In the genomic region with DNA sequence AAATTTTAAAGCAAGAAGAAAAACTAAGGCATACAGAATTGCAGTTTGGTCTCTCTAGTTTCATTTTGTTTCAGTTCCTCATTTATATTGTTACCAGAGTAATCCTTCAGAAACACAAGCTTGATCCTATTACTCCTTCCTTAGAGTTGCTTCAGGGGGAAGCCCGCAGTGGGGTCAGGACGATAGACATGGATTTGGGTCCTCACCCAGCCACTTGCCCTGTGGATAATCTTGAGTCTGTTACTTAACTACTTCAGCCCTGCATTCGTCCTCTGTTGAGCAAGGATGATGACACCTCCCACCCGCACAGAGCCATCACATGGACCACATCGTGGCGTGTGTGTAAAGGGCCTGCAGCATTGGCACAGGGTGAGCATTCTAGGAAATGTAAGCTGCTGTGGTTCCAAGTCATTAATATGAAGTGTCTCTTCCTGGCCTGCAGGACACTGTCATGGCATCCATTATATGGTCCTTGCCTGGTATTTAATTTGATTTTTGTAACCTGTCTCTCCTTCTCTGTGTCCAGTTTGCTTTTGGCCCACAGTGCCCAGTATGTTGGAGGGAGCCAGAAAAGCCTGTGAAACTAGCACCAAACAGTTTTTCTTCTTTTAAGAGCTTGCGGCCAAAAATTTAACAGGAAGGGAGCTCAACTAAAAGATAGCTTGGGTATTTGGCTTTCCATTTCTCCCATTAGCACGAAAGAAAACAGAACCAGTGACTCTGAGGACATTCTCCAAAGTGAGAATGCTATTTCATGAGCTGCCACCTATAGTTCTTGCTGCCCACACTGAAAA, we compare ENCODE assay signal across 9 cellular contexts.
DNase-seq lines count a peak whose midpoint lies in the region; ATAC-seq and TF ChIP-seq lines count a peak whose summit lies in the region.
"Had no signal": no experiment of that assay in that cellular context is flagged by ENCODE, and none has a peak within 500 bp of the region (broad histone marks: within the 10 kb centered on the region; RNA-seq: fewer than 3 reads in every experiment).

No MANE protein-coding gene starts in this region.

- CTCF ChIA-PET in activated B cell treated with CpG ODN at 0.5 μM for 24 hours (lab: Charles Lee) = interaction anchor here (1.1 kb wide), 1 partner anchor 27 kb away, joined by 3 read pairs; no protein-coding TSS in a partner anchor

- no peak overlapping the region for H3K27ac ChIP-seq in brain microvascular endothelial cell

- in situ Hi-C loops in GM13976 (cut with MboI; ENCODE audit: low sequenced_read_pairs, unreplicated experiment) (no loop called here), brain microvascular endothelial cell (cut with HindIII; ENCODE audit: low pct_ligation_motif_present, low sequenced_read_pairs) (no loop called here)

- ATAC-seq in HG02981 (IDR thresholded peaks at IDR 0.05; ENCODE audit: unreplicated experiment) (peak; percentile 52), activated B cell treated with CpG ODN at 0.5 μM for 24 hours (ENCODE audit: low read depth) (peak; percentile 52), GM21619 (IDR thresholded peaks at IDR 0.05; ENCODE audit: unreplicated experiment) (no peak)

- H3K4me3 ChIP-seq in brain microvascular endothelial cell (ENCODE audit: low read depth, low read length) = no peak overlapping the region

- POLR2A ChIA-PET in activated B cell treated with CpG ODN at 0.5 μM for 24 hours (lab: Charles Lee) = no interaction called here

- no peaks in the 10 kb centered on the region for H3K9me3 Mint-ChIP-seq in activated B cell treated with CpG ODN at 0.5 μM for 24 hours

- no peaks in the 10 kb centered on the region for H3K27me3 ChIP-seq in brain microvascular endothelial cell (replicated peaks)

- intact Hi-C loops in activated B cell treated with CpG ODN at 0.5 μM for 24 hours (cut with micrococcal nuclease) = loop anchor here (2.0 kb wide), 1 partner anchor 22 kb away; no protein-coding TSS in a partner anchor

- H3K27ac Mint-ChIP-seq in activated B cell treated with CpG ODN at 0.5 μM for 24 hours = no peak overlapping the region

- peak overlapping the region; percentile 28 for H3K4me3 Mint-ChIP-seq in activated B cell treated with CpG ODN at 0.5 μM for 24 hours

- peaks cover 26% of the 10 kb centered on the region for H3K4me1 Mint-ChIP-seq in activated B cell treated with CpG ODN at 0.5 μM for 24 hours

- peak; percentile 24 for DNase-seq in GM13976 (ENCODE audit: low spot score)
- DNase-seq in activated B cell treated with CpG ODN at 0.5 μM for 24 hours = no peak
- peak; percentile 10 for DNase-seq in occipital lobe (lab: John Stamatoyannopoulos, UW)
- DNase-seq in brain microvascular endothelial cell = no peak
- DNase-seq in activated gamma-delta T cell (lab: John Stamatoyannopoulos, UW) = no peak
- no peak for DNase-seq in activated CD4-positive, alpha-beta T cell treated with anti-CD3 and anti-CD28 coated beads for 48 hours
- DNase-seq: DMS79 treated with DMSO at 0.1 percent for 48 hours had no signal

- no peaks in the 10 kb centered on the region for H3K36me3 ChIP-seq in brain microvascular endothelial cell (replicated peaks)

- H3K36me3 Mint-ChIP-seq in activated B cell treated with CpG ODN at 0.5 μM for 24 hours (ENCODE audit: low read depth) = no peaks in the 10 kb centered on the region

- TF ChIP-seq CTCF in GM13976 (IDR thresholded peaks at IDR 0.05; ENCODE audit: borderline replicate concordance, control extremely low read depth, extremely low read depth, insufficient read depth, missing control alignments) (no peak), activated B cell treated with CpG ODN at 0.5 μM for 24 hours (IDR thresholded peaks at IDR 0.05) (no peak), brain microvascular endothelial cell (IDR thresholded peaks at IDR 0.05; ENCODE audit: low read depth, low read length, missing control alignments) (no peak)

- peaks cover 2% of the 10 kb centered on the region for H3K27me3 Mint-ChIP-seq in activated B cell treated with CpG ODN at 0.5 μM for 24 hours

Comparison
In these comparisons a context has a peak if more than half of its experiments do, and no peak if none do; other contexts are left out.
1. DNase-seq: peak in GM13976 (single experiment) and occipital lobe (single experiment); none in activated B cell treated with CpG ODN at 0.5 μM for 24 hours (single experiment), brain microvascular endothelial cell (single experiment), activated gamma-delta T cell (single experiment) and activated CD4-positive, alpha-beta T cell treated with anti-CD3 and anti-CD28 coated beads for 48 hours (single experiment).